In genomic region chr9:129028192-129028966, GRCh38 we compare ENCODE assay signal across 8 cellular contexts. TPM values are rescaled to one million over a fixed set of nuclear protein-coding genes. Genes with fewer than 3 reads are reported as not detected.
DNase-seq lines count a peak whose midpoint lies in the region; ATAC-seq and TF ChIP-seq lines count a peak whose summit lies in the region.

Gene SH3GLB2, minus strand, starts transcription at chr9:129028331. Its CDS starts 177 bp downstream, at chr9:129028154.

- no peak within 1 kb of the TSS for H3K4ac ChIP-seq in neuronal stem cell (ENCODE audit: low read length)

- H3K4me3 ChIP-seq in H7 (ENCODE audit: insufficient read depth, low read depth, low read length) (peak within 1 kb of the TSS; percentile 87), SJCRH30 (peak within 1 kb of the TSS; percentile 77), neuronal stem cell (ENCODE audit: low read length in 2 of 2) (peak within 1 kb of the TSS; percentile 78 to 89), subcutaneous abdominal adipose tissue (ENCODE audit: low read depth in 1 of 5, low read length in 5 of 5) (peak within 1 kb of the TSS; percentile 49 to 92 (median 78))

- H3K27me3 ChIP-seq in H7 (ENCODE audit: control insufficient read depth, insufficient read depth, low read length), result no peaks in the 10 kb centered on the region
- H3K27me3 ChIP-seq in SJCRH30, result no peaks in the 10 kb centered on the region
- no peaks in the 10 kb centered on the region for H3K27me3 ChIP-seq in foreskin keratinocyte
- H3K27me3 ChIP-seq in neuronal stem cell (ENCODE audit: control insufficient read depth in 3 of 3, insufficient read depth in 3 of 3, low read depth in 1 of 3, low read length in 3 of 3), result no peaks in the 10 kb centered on the region
- H3K27me3 ChIP-seq in subcutaneous abdominal adipose tissue (ENCODE audit: control insufficient read depth in 5 of 5, insufficient read depth in 4 of 5, low read length in 5 of 5), result no peaks in the 10 kb centered on the region

- no peaks in the 10 kb centered on the region for H3K36me3 ChIP-seq in ES-I3 (ENCODE audit: insufficient read depth, low read length)
- H3K36me3 ChIP-seq in H7 (replicated peaks; ENCODE audit: control insufficient read depth, insufficient read depth, low read length), result no peaks in the 10 kb centered on the region; the same call in 1 of the 2 replicates
- H3K36me3 ChIP-seq in SJCRH30, result no peaks in the 10 kb centered on the region
- H3K36me3 ChIP-seq in neuronal stem cell (replicated peaks in 1 of 2; ENCODE audit: control insufficient read depth in 2 of 2, insufficient read depth in 2 of 2, low read length in 2 of 2), result no peaks in the 10 kb centered on the region
- H3K36me3 ChIP-seq in subcutaneous abdominal adipose tissue (ENCODE audit: control insufficient read depth in 5 of 5, insufficient read depth in 5 of 5, low read length in 5 of 5), result no peaks in the 10 kb centered on the region

- no peak within 1 kb of the TSS for H3K27ac ChIP-seq in SJCRH30
- H3K27ac ChIP-seq in foreskin keratinocyte, result no peak within 1 kb of the TSS
- H3K27ac ChIP-seq in neuronal stem cell (replicated peaks; ENCODE audit: low read length), result no peak within 1 kb of the TSS
- no peak within 1 kb of the TSS for H3K27ac ChIP-seq in subcutaneous abdominal adipose tissue (ENCODE audit: low read depth, low read length)

- peak within 1 kb of the TSS; percentile 99 for H2AK5ac ChIP-seq in neuronal stem cell (ENCODE audit: low read depth, low read length)

- ATAC-seq in foreskin keratinocyte, result peak; percentile 79

- peak within 1 kb of the TSS; percentile 87 for H2AFZ ChIP-seq in neuronal stem cell (ENCODE audit: low read length)

- TF ChIP-seq CTCF in foreskin keratinocyte (conservative IDR thresholded peaks at IDR 0.05), result peak; percentile 98

- H2BK15ac ChIP-seq in neuronal stem cell (ENCODE audit: low read length), result peak within 1 kb of the TSS; percentile 49

- peak; percentile 100 for DNase-seq in H7
- DNase-seq in M059J (ENCODE audit: low read depth), result peak; percentile 81
- DNase-seq in SJCRH30, result peak; percentile 96
- peak; percentile 90 for DNase-seq in activated gamma-delta T cell treated with anti-CD3 and anti-CD28 coated beads, Interleukin-2, amount 50 U/mL, for 16 hours (ENCODE audit: low read depth)
- peak; percentile 47 to 72 for DNase-seq in foreskin keratinocyte
- peak; percentile 91 for DNase-seq in neuronal stem cell (ENCODE audit: low spot score)

- H3K9ac ChIP-seq in ES-I3 (ENCODE audit: low read depth, low read length) (peak within 1 kb of the TSS; percentile 69), neuronal stem cell (ENCODE audit: low read depth, low read length, poor library complexity) (peak within 1 kb of the TSS; percentile 96), subcutaneous abdominal adipose tissue (ENCODE audit: low read length in 5 of 5) (peak within 1 kb of the TSS; percentile 26 to 93 (median 83))

- no peak within 1 kb of the TSS for H2BK12ac ChIP-seq in neuronal stem cell (ENCODE audit: low read length)

- H3K79me1 ChIP-seq in neuronal stem cell (ENCODE audit: low read depth, low read length), result peaks cover 13% of the 10 kb centered on the region

- H3K9me3 ChIP-seq in ES-I3 (ENCODE audit: control insufficient read depth, insufficient read depth, low read length) (no peaks in the 10 kb centered on the region), SJCRH30 (replicated peaks) (no peaks in the 10 kb centered on the region), neuronal stem cell (replicated peaks in 1 of 2; ENCODE audit: control insufficient read depth in 2 of 2, insufficient read depth in 1 of 2, low read depth in 1 of 2, low read length in 2 of 2) (no peaks in the 10 kb centered on the region), subcutaneous abdominal adipose tissue (ENCODE audit: control insufficient read depth in 5 of 5, low read length in 5 of 5) (no peaks in the 10 kb centered on the region)

- no peak within 1 kb of the TSS for H4K91ac ChIP-seq in neuronal stem cell (ENCODE audit: low read depth, low read length, poor library complexity)

- H2BK120ac ChIP-seq in neuronal stem cell (ENCODE audit: low read depth, low read length), result peak within 1 kb of the TSS; percentile 61

- H2BK5ac ChIP-seq in neuronal stem cell (ENCODE audit: low read length), result peak within 1 kb of the TSS; percentile 13

- H4K8ac ChIP-seq in neuronal stem cell (ENCODE audit: low read depth, low read length), result peak within 1 kb of the TSS; percentile 43

- peak within 1 kb of the TSS; percentile 86 for H3K4me2 ChIP-seq in neuronal stem cell (ENCODE audit: insufficient read depth, low read length, poor library complexity, severe bottlenecking)

- peak within 1 kb of the TSS; percentile 94 for H3K14ac ChIP-seq in neuronal stem cell (ENCODE audit: low read length)

- H3K23ac ChIP-seq in neuronal stem cell (ENCODE audit: low read depth, low read length, poor library complexity), result peak within 1 kb of the TSS; percentile 89

- WGBS in neuronal stem cell (ENCODE audit: extremely low coverage in 2 of 2, insufficient read length in 2 of 2, insufficient replicate concordance in 1 of 2), 2 donors, result no CpG with 5 or more reads among the region's 60 CpGs

- peak within 1 kb of the TSS; percentile 96 for H3K18ac ChIP-seq in neuronal stem cell (ENCODE audit: low read length)

- H3K4me1 ChIP-seq in ES-I3 (ENCODE audit: insufficient read depth, low read length) (peaks cover 2% of the 10 kb centered on the region; the same call in 1 of the 2 replicates), SJCRH30 (peaks cover 24% of the 10 kb centered on the region), foreskin keratinocyte (peaks cover 15% of the 10 kb centered on the region), neuronal stem cell (ENCODE audit: control insufficient read depth in 2 of 2, insufficient read depth in 1 of 2, low read depth in 1 of 2, low read length in 2 of 2) (peaks cover 19 to 23% of the 10 kb centered on the region in 2 donors), subcutaneous abdominal adipose tissue (ENCODE audit: control insufficient read depth in 5 of 5, insufficient read depth in 5 of 5, low read length in 5 of 5) (peaks cover 4 to 29% (median 24%) of the 10 kb centered on the region in 5 donors)

RNA-seq across cellular contexts. Expression of gene SH3GLB2, which starts in this region (rescaled TPM):
- 79.1 and 80.1 TPM in 2 replicates for total RNA-seq in H7 (2014; rRNA removed; shearing (Covaris generic))
- 18.1 and 28.8 TPM in 2 replicates for total RNA-seq in M059J (2014; rRNA removed; shearing (Covaris generic))
- total RNA-seq in SJCRH30 (2014; rRNA removed; shearing (Covaris generic)), result 21.1 and 26.7 TPM in 2 replicates
- 43.9 and 51.9 TPM in 2 replicates for total RNA-seq in foreskin keratinocyte
- 70.8 and 80.8 TPM in 2 replicates for polyA plus RNA-seq in foreskin keratinocyte
- polyA plus RNA-seq in neuronal stem cell (2013, experiment 1 of 2), result 36.6 TPM
- polyA plus RNA-seq in neuronal stem cell (2013, experiment 2 of 2), result 33.2 TPM
